Comparison of ENCODE assay signal across 14 cellular contexts in the genomic region with DNA sequence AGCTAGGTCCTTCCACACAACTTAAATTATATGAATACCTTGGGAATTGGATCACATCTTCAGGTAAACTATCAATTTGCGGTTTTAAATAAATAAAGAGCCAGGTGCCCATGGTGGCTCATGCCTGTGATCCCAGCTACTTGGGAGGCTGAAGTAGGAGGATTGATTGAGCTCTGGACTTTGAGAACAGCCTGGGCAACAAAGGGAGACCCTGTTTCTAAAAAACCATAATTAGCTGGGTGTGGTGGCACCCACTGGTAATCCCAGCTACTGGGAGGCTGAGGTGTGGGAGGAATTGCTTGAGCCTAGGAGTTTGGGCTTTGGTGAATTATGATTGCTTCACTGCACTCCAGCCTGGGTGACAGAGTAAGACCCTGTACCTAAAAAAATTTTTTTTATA. TPM values are rescaled to one million over a fixed set of nuclear protein-coding genes. Genes with fewer than 3 reads are reported as not detected.
DNase-seq lines count a peak whose midpoint lies in the region; ATAC-seq and TF ChIP-seq lines count a peak whose summit lies in the region.
"Had no signal": no experiment of that assay in that cellular context is flagged by ENCODE, and none has a peak within 500 bp of the region (broad histone marks: within the 10 kb centered on the region; RNA-seq: fewer than 3 reads in every experiment).

No MANE protein-coding gene starts in this region.

- no peak overlapping the region for H3K56ac ChIP-seq in IMR-90 (ENCODE audit: extremely low read depth, insufficient read depth, low read length)

- H3K4me2 ChIP-seq in IMR-90 (ENCODE audit: low read depth, low read length): no peak overlapping the region; the same call in 1 of the 2 replicates

- H3K36me3 ChIP-seq in IMR-90 (ENCODE audit: control insufficient read depth, insufficient read depth, low read length): peaks cover 2% of the 10 kb centered on the region; the same call in 1 of the 2 replicates

- TF ChIP-seq CTCF in IMR-90 (conservative IDR thresholded peaks at IDR 0.05; ENCODE audit: low read depth, low read length) (no peak), osteocyte (IDR thresholded peaks at IDR 0.05) (no peak)

- H3K9ac ChIP-seq in IMR-90 (ENCODE audit: low read depth, low read length): no peak overlapping the region

- dilution Hi-C loops in IMR-90 (cut with HindIII; ENCODE audit: low sequenced_read_pairs, unreplicated experiment): no loop called here

- H2AFZ ChIP-seq in IMR-90 (replicated peaks; ENCODE audit: low read length, poor library complexity): no peak overlapping the region

- BruUV-seq in IMR-90 (replicated peaks; lab: Mats Ljungman, UMichigan): TSS peak; percentile 20

- no peaks in the 10 kb centered on the region for H3K27me3 ChIP-seq in IMR-90 (ENCODE audit: control insufficient read depth, insufficient read depth, low read length)
- H3K27me3 ChIP-seq: thyroid gland had no signal

- peaks cover 26% of the 10 kb centered on the region for H3K36me3 Mint-ChIP-seq in T-helper 1 cell treated with Interleukin-12 subunit alpha and Interleukin-12 subunit beta and Interleukin-4 antibody, amounts not matched to agents 30 μg/mL and 1 μg/mL, for 36 hours (ENCODE audit: low read depth)
- peaks cover 42% of the 10 kb centered on the region for H3K36me3 Mint-ChIP-seq in activated naive CD8-positive, alpha-beta T cell treated with anti-CD3 and anti-CD28 coated beads, Interleukin-2, amount 10 ng/mL, durations not matched to agents 7 days and 5 days
- H3K36me3 Mint-ChIP-seq in osteocyte (ENCODE audit: unreplicated experiment): peaks cover 13% of the 10 kb centered on the region

- H2BK15ac ChIP-seq in IMR-90 (ENCODE audit: low read depth, low read length): no peak overlapping the region

- peak overlapping the region; percentile 28; the same call in 1 of the 2 replicates for H4K5ac ChIP-seq in IMR-90 (ENCODE audit: low read depth, low read length)

- H2AK5ac ChIP-seq in IMR-90 (ENCODE audit: low read depth, low read length): peak overlapping the region; percentile 62

- in situ Hi-C loops in IMR-90 (cut with MboI; ENCODE audit: low sequenced_read_pairs): no loop called here

- H3K4me1 ChIP-seq in IMR-90 (ENCODE audit: control insufficient read depth, insufficient read depth, low read length): peaks cover 6% of the 10 kb centered on the region

- H4K91ac ChIP-seq in IMR-90 (ENCODE audit: insufficient read depth, low read depth, low read length): no peak overlapping the region

- ATAC-seq in IMR-90 (ENCODE audit: low read depth) (no peak), HG02623 (IDR thresholded peaks at IDR 0.05; ENCODE audit: unreplicated experiment) (no peak)
- no peak for ATAC-seq in activated naive CD8-positive, alpha-beta T cell treated with anti-CD3 and anti-CD28 coated beads, Interleukin-2, amount 10 ng/mL, durations not matched to agents 7 days and 5 days (ENCODE audit: low read depth)
- ATAC-seq: HCT116 had no signal

- peak overlapping the region in 1 of 2 experiments; percentile 5; a peak in 1 of 4 replicates for H4K8ac ChIP-seq in IMR-90 (ENCODE audit: low read depth in 2 of 2, low read length in 2 of 2)

- H3K9me3 Mint-ChIP-seq in T-helper 1 cell treated with Interleukin-12 subunit alpha and Interleukin-12 subunit beta and Interleukin-4 antibody, amounts not matched to agents 30 μg/mL and 1 μg/mL, for 36 hours: no peaks in the 10 kb centered on the region
- no peaks in the 10 kb centered on the region for H3K9me3 Mint-ChIP-seq in activated naive CD8-positive, alpha-beta T cell treated with anti-CD3 and anti-CD28 coated beads, Interleukin-2, amount 10 ng/mL, durations not matched to agents 7 days and 5 days
- H3K9me3 Mint-ChIP-seq in osteocyte (ENCODE audit: unreplicated experiment): no peaks in the 10 kb centered on the region
- H3K9me3 Mint-ChIP-seq: naive B cell had no signal

- no CpG with 5 or more reads among the region's 1 CpG for WGBS in IMR-90 (ENCODE audit: extremely low coverage in 2 of 2, insufficient read length in 1 of 2), 2 experiments

- peaks cover 9 to 21% of the 10 kb centered on the region in 2 experiments; a peak in 1 of 4 replicates for H3K79me1 ChIP-seq in IMR-90 (ENCODE audit: low read depth in 1 of 2, low read length in 2 of 2)

- H3K9me3 ChIP-seq in IMR-90 (ENCODE audit: control insufficient read depth, insufficient read depth, low read length): no peaks in the 10 kb centered on the region
- H3K9me3 ChIP-seq: thyroid gland had no signal

- H3K9me1 ChIP-seq in IMR-90 (ENCODE audit: insufficient read depth, low read length): no peaks in the 10 kb centered on the region

- intact Hi-C loops in IMR-90 (cut with micrococcal nuclease): loop anchor here (5.0 kb wide), 2 partner anchors 74 to 234 kb away; no protein-coding TSS in a partner anchor

- H3K14ac ChIP-seq in IMR-90 (replicated peaks; ENCODE audit: low read depth, low read length): 0 out of 2 replicates have a peak overlapping the region, but pooled peaks have one; percentile 3

- no peak overlapping the region; the same call in 1 of the 2 replicates for H3K27ac ChIP-seq in IMR-90 (ENCODE audit: insufficient read depth, low read length)
- H3K27ac ChIP-seq: thyroid gland had no signal

- no peak overlapping the region for H3K18ac ChIP-seq in IMR-90 (ENCODE audit: low read depth, low read length)

- no peak overlapping the region for H3K27ac Mint-ChIP-seq in T-helper 1 cell treated with Interleukin-12 subunit alpha and Interleukin-12 subunit beta and Interleukin-4 antibody, amounts not matched to agents 30 μg/mL and 1 μg/mL, for 36 hours
- no peak overlapping the region for H3K27ac Mint-ChIP-seq in activated naive CD8-positive, alpha-beta T cell treated with anti-CD3 and anti-CD28 coated beads, Interleukin-2, amount 10 ng/mL, durations not matched to agents 7 days and 5 days
- peak overlapping the region; percentile 27 for H3K27ac Mint-ChIP-seq in osteocyte (ENCODE audit: unreplicated experiment)

- peak overlapping the region; percentile 32 for H3K4me3 Mint-ChIP-seq in T-helper 1 cell treated with Interleukin-12 subunit alpha and Interleukin-12 subunit beta and Interleukin-4 antibody, amounts not matched to agents 30 μg/mL and 1 μg/mL, for 36 hours
- peak overlapping the region; percentile 98 for H3K4me3 Mint-ChIP-seq in activated naive CD8-positive, alpha-beta T cell treated with anti-CD3 and anti-CD28 coated beads, Interleukin-2, amount 10 ng/mL, durations not matched to agents 7 days and 5 days
- H3K4me3 Mint-ChIP-seq in osteocyte (ENCODE audit: unreplicated experiment): peak overlapping the region; percentile 99

- CTCF ChIA-PET in IMR-90 (lab: Yijun Ruan, JAX): no interaction called here

- no peak overlapping the region for H2BK20ac ChIP-seq in IMR-90 (ENCODE audit: low read depth, low read length)

- no peaks in the 10 kb centered on the region for H3K27me3 Mint-ChIP-seq in T-helper 1 cell treated with Interleukin-12 subunit alpha and Interleukin-12 subunit beta and Interleukin-4 antibody, amounts not matched to agents 30 μg/mL and 1 μg/mL, for 36 hours (ENCODE audit: low read depth)
- H3K27me3 Mint-ChIP-seq in activated naive CD8-positive, alpha-beta T cell treated with anti-CD3 and anti-CD28 coated beads, Interleukin-2, amount 10 ng/mL, durations not matched to agents 7 days and 5 days: no peaks in the 10 kb centered on the region
- H3K27me3 Mint-ChIP-seq in osteocyte (ENCODE audit: unreplicated experiment): no peaks in the 10 kb centered on the region
- H3K27me3 Mint-ChIP-seq: naive B cell had no signal

- POLR2A ChIA-PET in IMR-90 (lab: Charles Lee; ENCODE audit: unreplicated experiment): no interaction called here
- POLR2A ChIA-PET in activated naive CD8-positive, alpha-beta T cell treated with anti-CD3 and anti-CD28 coated beads, Interleukin-2, amount 10 ng/mL, durations not matched to agents 7 days and 5 days (lab: Charles Lee): no interaction called here

- no peak overlapping the region for H3K4me3 ChIP-seq in IMR-90 (ENCODE audit: insufficient read depth, low read depth, low read length)
- H3K4me3 ChIP-seq: thyroid gland had no signal

- DNase-seq in T-helper 1 cell: no peak
- DNase-seq in IMR-90: no peak
- DNase-seq in activated naive CD8-positive, alpha-beta T cell treated with anti-CD3 and anti-CD28 coated beads, Interleukin-2, amount 10 ng/mL, durations not matched to agents 7 days and 5 days: no peak
- DNase-seq in osteocyte (ENCODE audit: extremely low spot score, unreplicated experiment): no peak
- no peak for DNase-seq in NCI-H2081 treated with DMSO at 0.1 percent for 48 hours (lab: John Stamatoyannopoulos, UW)
- DNase-seq in cortex of kidney (lab: John Stamatoyannopoulos, UW): no peak
- DNase-seq: DMS79, naive B cell, NCI-H2029 treated with DMSO at 0.1 percent for 48 hours, thyroid gland had no signal

- peaks cover 11% of the 10 kb centered on the region for H4K20me1 ChIP-seq in IMR-90 (ENCODE audit: insufficient read depth, low read length)

- no peak overlapping the region for H2BK120ac ChIP-seq in IMR-90 (ENCODE audit: low read depth, low read length)

- H3K23ac ChIP-seq in IMR-90 (ENCODE audit: low read depth, low read length): 0 out of 2 replicates have a peak overlapping the region, but pooled peaks have one; percentile 59

- no peak overlapping the region for H2AK9ac ChIP-seq in IMR-90 (replicated peaks; ENCODE audit: low read depth, low read length, poor library complexity)

- peak overlapping the region; percentile 55; the same call in 1 of the 2 replicates for H3K4ac ChIP-seq in IMR-90 (ENCODE audit: low read depth, low read length)

- H3K4me1 Mint-ChIP-seq in T-helper 1 cell treated with Interleukin-12 subunit alpha and Interleukin-12 subunit beta and Interleukin-4 antibody, amounts not matched to agents 30 μg/mL and 1 μg/mL, for 36 hours (ENCODE audit: low read depth): peaks cover 37% of the 10 kb centered on the region
- peaks cover 40% of the 10 kb centered on the region for H3K4me1 Mint-ChIP-seq in activated naive CD8-positive, alpha-beta T cell treated with anti-CD3 and anti-CD28 coated beads, Interleukin-2, amount 10 ng/mL, durations not matched to agents 7 days and 5 days
- H3K4me1 Mint-ChIP-seq in osteocyte (ENCODE audit: unreplicated experiment): peaks cover 47% of the 10 kb centered on the region

- H2BK5ac ChIP-seq in IMR-90 (ENCODE audit: low read depth, low read length, poor library complexity, severe bottlenecking): peak overlapping the region; percentile 13

- TF ChIP-seq POLR2A in IMR-90 (IDR thresholded peaks at IDR 0.05; ENCODE audit: low read depth, low read length): no peak

- TF ChIP-seq RAD21 in IMR-90 (IDR thresholded peaks at IDR 0.05; ENCODE audit: low read length): no peak

RNA-seq across cellular contexts. Expression of a gene that starts 3.4 kb away (rescaled TPM):
- 19.7 and 33.1 TPM in 2 replicates for total RNA-seq in IMR-90 (2012; rRNA removed)
- 21.1 and 22.2 TPM in 2 replicates for polyA plus RNA-seq in IMR-90 (2012; rRNA removed)
- 9.6 and 10.8 TPM in 2 replicates for polyA plus RNA-seq in IMR-90 (2012; cell fraction: cytosol; rRNA removed)
- polyA plus RNA-seq in IMR-90 (2012; cell fraction: nucleus; rRNA removed; ENCODE audit: low replicate concordance): 7.2 and 11.2 TPM in 2 replicates
- total RNA-seq in activated naive CD8-positive, alpha-beta T cell treated with anti-CD3 and anti-CD28 coated beads, Interleukin-2, amount 10 ng/mL, durations not matched to agents 7 days and 5 days: 10 to 100 TPM; 50.1 to 53.5 TPM
- 25.3 and 26.4 TPM in 2 replicates for total RNA-seq in osteocyte

RNA-seq across cellular contexts. Expression of a gene that starts 20.6 kb away (rescaled TPM):
- total RNA-seq in IMR-90 (2012; rRNA removed) (not detected in 2 replicates), osteocyte (not detected in 2 replicates)
- not detected in 2 replicates for polyA plus RNA-seq in IMR-90 (2012; rRNA removed)
- not detected in 2 replicates for polyA plus RNA-seq in IMR-90 (2012; cell fraction: cytosol; rRNA removed)
- not detected in 2 replicates for polyA plus RNA-seq in IMR-90 (2012; cell fraction: nucleus; rRNA removed; ENCODE audit: low replicate concordance)
- total RNA-seq in activated naive CD8-positive, alpha-beta T cell treated with anti-CD3 and anti-CD28 coated beads, Interleukin-2, amount 10 ng/mL, durations not matched to agents 7 days and 5 days: 1 to 10 TPM; 1.6 to 2.2 TPM
- total RNA-seq: A673, thyroid gland had no signal

RNA-seq across cellular contexts. Expression of a gene that starts 59.2 kb away (rescaled TPM):
- total RNA-seq in IMR-90 (2012; rRNA removed): 50.7 and 65.3 TPM in 2 replicates
- 37.4 and 47.5 TPM in 2 replicates for polyA plus RNA-seq in IMR-90 (2012; rRNA removed)
- polyA plus RNA-seq in IMR-90 (2012; cell fraction: cytosol; rRNA removed): 13.9 and 19.9 TPM in 2 replicates
- polyA plus RNA-seq in IMR-90 (2012; cell fraction: nucleus; rRNA removed; ENCODE audit: low replicate concordance): 15.9 and 35.5 TPM in 2 replicates
- total RNA-seq in activated naive CD8-positive, alpha-beta T cell treated with anti-CD3 and anti-CD28 coated beads, Interleukin-2, amount 10 ng/mL, durations not matched to agents 7 days and 5 days: 100 to 1,000 TPM; 161 to 166 TPM
- 79.6 and 79.7 TPM in 2 replicates for total RNA-seq in osteocyte

Comparison
In these comparisons a context has a peak if more than half of its experiments do, and no peak if none do; other contexts are left out.
1. H3K4me3 Mint-ChIP-seq: peak in every context shown above with its lines; median percentile 99 in osteocyte; 98 in activated naive CD8-positive, alpha-beta T cell treated with anti-CD3 and anti-CD28 coated beads, Interleukin-2, amount 10 ng/mL, durations not matched to agents 7 days and 5 days; 32 in T-helper 1 cell treated with Interleukin-12 subunit alpha and Interleukin-12 subunit beta and Interleukin-4 antibody, amounts not matched to agents 30 μg/mL and 1 μg/mL, for 36 hours.